ENCODE assay signal across 1 cellular context in the genomic region with DNA sequence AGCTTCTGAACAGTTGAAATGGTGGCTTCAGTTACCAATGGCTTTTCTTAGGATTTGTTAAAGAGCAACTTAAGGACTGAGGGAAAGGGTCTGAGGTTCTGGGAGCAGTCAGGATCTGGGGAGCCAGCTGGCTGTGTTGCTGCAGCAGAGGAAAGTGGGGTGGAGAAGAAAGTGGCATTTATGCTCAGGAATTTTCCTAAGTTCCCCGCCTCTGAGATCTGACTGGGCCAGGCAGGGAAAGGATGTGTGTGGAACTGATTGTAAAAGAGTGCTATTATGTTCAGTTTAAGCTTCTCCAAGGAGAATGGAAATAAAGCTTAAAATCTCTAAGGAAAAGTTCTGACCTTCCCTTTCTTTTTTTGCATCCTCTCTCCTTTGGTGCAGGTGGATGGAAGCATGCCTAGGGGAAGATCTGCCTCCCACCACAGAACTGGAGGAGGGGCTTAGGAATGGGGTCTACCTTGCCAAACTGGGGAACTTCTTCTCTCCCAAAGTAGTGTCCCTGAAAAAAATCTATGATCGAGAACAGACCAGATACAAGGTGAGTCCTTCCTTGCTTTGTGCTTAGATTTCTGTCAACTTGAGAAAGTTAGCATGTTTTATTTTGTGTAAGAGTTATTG.
TF ChIP-seq lines count a peak whose summit lies in the region.

No MANE protein-coding gene starts in this region.

TF ChIP-seq in GM23338, 12 proteins besides CTCF, POLR2A, EP300 and RAD21 (continued from another document):
- TF ChIP-seq ZNF462 (CRISPR knock-in tag; IDR thresholded peaks at IDR 0.05), result no peak
